In genomic region chr10:118003146-118003545, GRCh38 we compare ENCODE assay signal across 17 cellular contexts. TPM values are rescaled to one million over a fixed set of nuclear protein-coding genes. Genes with fewer than 3 reads are reported as not detected.
DNase-seq lines count a peak whose midpoint lies in the region; ATAC-seq, FAIRE-seq and TF ChIP-seq lines count a peak whose summit lies in the region.
"Had no signal": no experiment of that assay in that cellular context is flagged by ENCODE, and none has a peak within 500 bp of the region (broad histone marks: within the 10 kb centered on the region; RNA-seq: fewer than 3 reads in every experiment).

No MANE protein-coding gene starts in this region.

- H3K4me2 ChIP-seq in K562 (ENCODE audit: insufficient read depth, low read length), result no peak overlapping the region

- peaks cover 29% of the 10 kb centered on the region for H3K36me3 Mint-ChIP-seq in activated CD4-positive, alpha-beta T cell treated with anti-CD3 and anti-CD28 coated beads, Interleukin-2, amount 10 ng/mL, durations not matched to agents 24 days and 14 days (ENCODE audit: low read depth)
- H3K36me3 Mint-ChIP-seq in nephron progenitor cell (ENCODE audit: low read depth), result peaks cover 43% of the 10 kb centered on the region

- BruUV-seq in K562 (replicated peaks; lab: Mats Ljungman, UMichigan), result no TSS peak

- DNase-seq in activated CD4-positive, alpha-beta T cell treated with anti-CD3 and anti-CD28 coated beads, Interleukin-2, amount 10 ng/mL, durations not matched to agents 24 days and 14 days, result no peak
- DNase-seq in activated CD4-positive, alpha-beta T cell treated with anti-CD3 and anti-CD28 coated beads, Interleukin-2, amount 50 U/mL, for 1 hour, result no peak
- DNase-seq in LHCN-M2 (ENCODE audit: low read depth), result peak; percentile 55
- no peak for DNase-seq in K562 (ENCODE audit: extremely low read depth in 1 of 4, low spot score in 3 of 4)
- no peak for DNase-seq in nephron progenitor cell
- no peak for DNase-seq in amniotic stem cell (lab: John Stamatoyannopoulos, UW)
- DNase-seq in aorta, result no peak
- DNase-seq: ACHN, COR-L47, NCI-H1105 treated with DMSO at 0.1 percent for 48 hours, NCI-H1694 treated with DMSO at 0.1 percent for 48 hours, NCI-H446, Peyer's patch had no signal

- H2AFZ ChIP-seq in K562 (ENCODE audit: low read depth, low read length), result no peak overlapping the region

- intact Hi-C loops in activated CD4-positive, alpha-beta T cell treated with anti-CD3 and anti-CD28 coated beads, Interleukin-2, amount 10 ng/mL, durations not matched to agents 24 days and 14 days (cut with micrococcal nuclease), result no loop called here
- intact Hi-C loops in K562 (cut with micrococcal nuclease), result no loop called here
- intact Hi-C loops in aorta (cut with DNase I), result no loop called here

- POLR2A ChIA-PET in K562 (lab: Yijun Ruan, JAX), result no interaction called here

- H3K27ac ChIP-seq in K562 (ENCODE audit: extremely low read depth, low read depth, low read length) (peak overlapping the region; percentile 10; the same call in 1 of the 3 replicates), aorta (ENCODE audit: low read depth in 1 of 2, low read length in 2 of 2) (no peak overlapping the region)
- H3K27ac ChIP-seq: Peyer's patch, SK-N-MC had no signal

- CTCF ChIA-PET in K562 (lab: Yijun Ruan, JAX; ENCODE audit: low intra/inter-chr PET ratio), result no interaction called here

- 100% methylated on average over 1 of the region's 1 CpG for WGBS in K562 (ENCODE audit: insufficient coverage, low coverage, missing lambda C conversion rate)
- 97 to 100% methylated on average over 1 of the region's 1 CpG for WGBS in aorta, 2 donors

- TF ChIP-seq POLR2A in K562 (conservative IDR thresholded peaks at IDR 0.05), result no peak

- peaks cover 0 to 4% of the 10 kb centered on the region in 2 experiments; a peak in 2 of 5 replicates for H3K4me1 ChIP-seq in K562 (replicated peaks in 1 of 2; ENCODE audit: control insufficient read depth in 2 of 2, insufficient read depth in 2 of 2, low read length in 2 of 2)
- no peaks in the 10 kb centered on the region for H3K4me1 ChIP-seq in aorta (ENCODE audit: control insufficient read depth in 1 of 2, insufficient read depth in 2 of 2, low read length in 2 of 2)
- H3K4me1 ChIP-seq: Peyer's patch had no signal

- ATAC-seq in K562, result no peak
- ATAC-seq in aorta (ENCODE audit: low FRiP score), result no peak
- ATAC-seq: Right ventricle myocardium inferior had no signal

- TF ChIP-seq RAD21 in K562 (CRISPR knock-in tag; conservative IDR thresholded peaks at IDR 0.05 in 1 of 2, IDR thresholded peaks at IDR 0.05 in 1 of 2), result no peak

- H3K9me3 ChIP-seq in K562 (replicated peaks; ENCODE audit: control insufficient read depth, insufficient read depth, low read depth, low read length) (no peaks in the 10 kb centered on the region), aorta (ENCODE audit: control insufficient read depth, low read length) (no peaks in the 10 kb centered on the region)
- H3K9me3 ChIP-seq: MG63, Peyer's patch had no signal

- TF ChIP-seq CTCF in K562 (IDR thresholded peaks at IDR 0.05 in 2 of 3, conservative IDR thresholded peaks at IDR 0.05 in 1 of 3; ENCODE audit: insufficient read depth in 2 of 3, low read depth in 1 of 3, low read length in 3 of 3), result no peak
- TF ChIP-seq CTCF in nephron progenitor cell (IDR thresholded peaks at IDR 0.05), result no peak

- H3K27me3 Mint-ChIP-seq in activated CD4-positive, alpha-beta T cell treated with anti-CD3 and anti-CD28 coated beads, Interleukin-2, amount 10 ng/mL, durations not matched to agents 24 days and 14 days, result no peaks in the 10 kb centered on the region
- peaks cover 3% of the 10 kb centered on the region for H3K27me3 Mint-ChIP-seq in nephron progenitor cell (ENCODE audit: low read depth, poor library complexity)

- 0 out of 3 replicates have a peak, but pooled peaks cover 3% of the 10 kb centered on the region for H3K36me3 ChIP-seq in K562 (ENCODE audit: control insufficient read depth, insufficient read depth, low read length)
- peaks cover 0 to 5% of the 10 kb centered on the region in 2 donors for H3K36me3 ChIP-seq in aorta (ENCODE audit: control insufficient read depth in 1 of 2, insufficient read depth in 2 of 2, low read length in 1 of 2)

- no peaks in the 10 kb centered on the region for H4K20me1 ChIP-seq in K562 (replicated peaks; ENCODE audit: control insufficient read depth, insufficient read depth, low read length)

- H3K4me3 Mint-ChIP-seq in activated CD4-positive, alpha-beta T cell treated with anti-CD3 and anti-CD28 coated beads, Interleukin-2, amount 10 ng/mL, durations not matched to agents 24 days and 14 days, result no peak overlapping the region
- H3K4me3 Mint-ChIP-seq in nephron progenitor cell, result no peak overlapping the region

- H3K27ac Mint-ChIP-seq in activated CD4-positive, alpha-beta T cell treated with anti-CD3 and anti-CD28 coated beads, Interleukin-2, amount 10 ng/mL, durations not matched to agents 24 days and 14 days, result peak overlapping the region; percentile 32
- peak overlapping the region; percentile 90 for H3K27ac Mint-ChIP-seq in nephron progenitor cell

- in situ Hi-C loops in K562 (cut with MboI), result no loop called here

- FAIRE-seq in K562 (lab: Jason Lieb, UNC), result no peak
- FAIRE-seq: GM19239 had no signal

- no peak for TF ChIP-seq EP300 in K562 (IDR thresholded peaks at IDR 0.05; ENCODE audit: low read length)

- H3K9ac ChIP-seq in K562 (ENCODE audit: insufficient read depth in 1 of 2, low read depth in 2 of 2, low read length in 2 of 2), result no peak overlapping the region

- H3K4me1 Mint-ChIP-seq in activated CD4-positive, alpha-beta T cell treated with anti-CD3 and anti-CD28 coated beads, Interleukin-2, amount 10 ng/mL, durations not matched to agents 24 days and 14 days, result peaks cover 7% of the 10 kb centered on the region
- H3K4me1 Mint-ChIP-seq in nephron progenitor cell, result peaks cover 6% of the 10 kb centered on the region

- H3K4me3 ChIP-seq in K562, result no peak overlapping the region
- no peak overlapping the region for H3K4me3 ChIP-seq in aorta (ENCODE audit: low read length in 2 of 2)
- H3K4me3 ChIP-seq: MG63, Peyer's patch, SK-N-MC had no signal

- no peaks in the 10 kb centered on the region for H3K79me2 ChIP-seq in K562 (ENCODE audit: control insufficient read depth, insufficient read depth, low read length)

- H3K27me3 ChIP-seq in K562 (ENCODE audit: control insufficient read depth in 2 of 2, insufficient read depth in 2 of 2, low read length in 2 of 2) (no peaks in the 10 kb centered on the region), aorta (ENCODE audit: control insufficient read depth in 1 of 2, insufficient read depth in 2 of 2, low read length in 1 of 2) (no peaks in the 10 kb centered on the region)
- H3K27me3 ChIP-seq: MG63, Peyer's patch had no signal

- no peaks in the 10 kb centered on the region for H3K9me3 Mint-ChIP-seq in activated CD4-positive, alpha-beta T cell treated with anti-CD3 and anti-CD28 coated beads, Interleukin-2, amount 10 ng/mL, durations not matched to agents 24 days and 14 days
- H3K9me3 Mint-ChIP-seq in nephron progenitor cell, result no peaks in the 10 kb centered on the region

- no peaks in the 10 kb centered on the region for H3K9me1 ChIP-seq in K562 (ENCODE audit: control insufficient read depth, insufficient read depth, low read length)

TF ChIP-seq in K562, 482 proteins besides CTCF, POLR2A, EP300 and RAD21 (continues in another document):
- TF ChIP-seq ZNF639 (CRISPR knock-in tag; conservative IDR thresholded peaks at IDR 0.05 in 1 of 2, IDR thresholded peaks at IDR 0.05 in 1 of 2) (no peak), CEBPB (tag; IDR thresholded peaks at IDR 0.05) (no peak), CXXC5 (CRISPR knock-in tag; IDR thresholded peaks at IDR 0.05) (no peak), BRD9 (IDR thresholded peaks at IDR 0.05; ENCODE audit: low read depth, partially characterized antibody) (no peak), NR2C2 (CRISPR knock-in tag; IDR thresholded peaks at IDR 0.05) (no peak), NR2C2 (tag; IDR thresholded peaks at IDR 0.05) (no peak), GATAD2A (IDR thresholded peaks at IDR 0.05) (no peak)

RNA-seq across cellular contexts. Expression of gene RAB11FIP2, which starts 43.6 kb away (rescaled TPM):
- total RNA-seq in activated CD4-positive, alpha-beta T cell treated with anti-CD3 and anti-CD28 coated beads, Interleukin-2, amount 10 ng/mL, durations not matched to agents 24 days and 14 days, result 12.3 and 14.5 TPM in 2 replicates
- total RNA-seq in LHCN-M2 (2014; rRNA removed), result 13.2 and 13.7 TPM in 2 replicates
- 2.6 TPM for polyA plus RNA-seq in LHCN-M2 (2012)
- 3.0 and 16.3 TPM in 2 replicates for total RNA-seq in K562 (2011; cell fraction: chromatin; rRNA removed; ENCODE audit: low replicate concordance)
- 1.5 and 5.5 TPM in 2 replicates for total RNA-seq in K562 (2011; cell fraction: nucleolus; rRNA removed)
- total RNA-seq in K562 (2011; cell fraction: nucleoplasm; rRNA removed), result 6.7 and 7.6 TPM in 2 replicates
- total RNA-seq in K562 (2014; rRNA removed), result 3.4 and 3.8 TPM in 2 replicates
- total RNA-seq in K562 (2014; rRNA removed; fragmentation: Illumina TruSeq; extraction: Trizol), result 8.6 and 10.6 TPM in 2 replicates
- total RNA-seq in K562 (2015; rRNA removed; fragmentation: Illumina TruSeq; extraction: Trizol), result 7.7 and 8.9 TPM in 2 replicates
- 4.7 and 6.4 TPM in 2 replicates for total RNA-seq in K562 (2021)
- polyA plus RNA-seq in K562 (2011; rRNA removed), result 3.6 and 3.7 TPM in 2 replicates
- 0.49 and 1.1 TPM in 2 replicates for polyA plus RNA-seq in K562 (2011; cell fraction: cytosol; rRNA removed)
- polyA plus RNA-seq in K562 (2011; cell fraction: nucleus; rRNA removed), result 2.5 and 4.5 TPM in 2 replicates
- polyA plus RNA-seq in K562 (2012), result 2.9 and 5.3 TPM in 2 replicates
- 5.1 and 5.3 TPM in 2 replicates for polyA plus RNA-seq in K562 (2014; fragmentation: Illumina TruSeq; extraction: Trizol)
- polyA plus RNA-seq in K562 (2014; fragmentation: Nextera tagmentation; extraction: Ambion mirVana), result 1 to 10 TPM; 3.0 to 3.9 TPM
- 2.9 and 3.0 TPM in 2 replicates for polyA plus RNA-seq in K562 (2014; rRNA removed)
- polyA minus RNA-seq in K562 (2011; rRNA and poly(A)+ RNA removed), result 5.6 and 9.4 TPM in 2 replicates
- polyA minus RNA-seq in K562 (2011; cell fraction: cytosol; rRNA and poly(A)+ RNA removed), result 2.2 and 3.5 TPM in 2 replicates
- polyA minus RNA-seq in K562 (2011; cell fraction: nucleus; rRNA and poly(A)+ RNA removed), result 9.0 and 17.3 TPM in 2 replicates
- total RNA-seq in aorta, result 10 to 100 TPM; 24.7 to 25.1 TPM
- 1 to 10 TPM; 5.4 to 8.2 TPM for polyA plus RNA-seq in aorta
